1 cellular context compared by ENCODE assay signal in the genomic region with DNA sequence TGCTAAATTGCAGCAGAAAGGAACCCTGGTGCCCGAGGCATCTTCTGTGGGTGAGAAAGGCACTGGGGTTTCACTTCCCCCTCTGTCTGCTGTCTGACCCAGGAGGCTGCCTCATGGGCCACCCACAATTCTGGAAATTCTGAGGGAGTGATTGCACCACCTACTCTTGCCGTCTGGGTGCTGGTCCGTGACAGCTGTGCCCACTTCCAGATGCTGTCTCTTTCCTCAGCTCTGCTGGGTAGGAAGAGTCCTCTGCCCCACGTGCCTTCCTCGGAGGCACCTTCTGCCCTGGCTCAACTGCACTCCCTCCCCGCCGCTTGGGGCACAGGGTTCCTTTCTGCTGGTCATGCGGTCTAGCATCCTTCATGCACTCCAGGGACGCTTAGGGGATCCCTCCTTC.
TF ChIP-seq lines count a peak whose summit lies in the region.

No MANE protein-coding gene starts in this region.

TF ChIP-seq in IMR-90, 13 proteins besides CTCF, POLR2A, EP300 and RAD21 (continued from another document):
- TF ChIP-seq, protein P1, sequence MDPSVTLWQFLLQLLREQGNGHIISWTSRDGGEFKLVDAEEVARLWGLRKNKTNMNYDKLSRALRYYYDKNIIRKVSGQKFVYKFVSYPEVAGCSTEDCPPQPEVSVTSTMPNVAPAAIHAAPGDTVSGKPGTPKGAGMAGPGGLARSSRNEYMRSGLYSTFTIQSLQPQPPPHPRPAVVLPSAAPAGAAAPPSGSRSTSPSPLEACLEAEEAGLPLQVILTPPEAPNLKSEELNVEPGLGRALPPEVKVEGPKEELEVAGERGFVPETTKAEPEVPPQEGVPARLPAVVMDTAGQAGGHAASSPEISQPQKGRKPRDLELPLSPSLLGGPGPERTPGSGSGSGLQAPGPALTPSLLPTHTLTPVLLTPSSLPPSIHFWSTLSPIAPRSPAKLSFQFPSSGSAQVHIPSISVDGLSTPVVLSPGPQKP (IDR thresholded peaks at IDR 0.05; ENCODE audit: borderline replicate concordance, low read depth, low read length): no peak
- TF ChIP-seq MAFK (IDR thresholded peaks at IDR 0.05; ENCODE audit: low read depth, low read length) (no peak), MAZ (IDR thresholded peaks at IDR 0.05; ENCODE audit: borderline replicate concordance, low read depth, low read length) (no peak), BHLHE40 (IDR thresholded peaks at IDR 0.05; ENCODE audit: low read depth, low read length) (no peak), RCOR1 (IDR thresholded peaks at IDR 0.05; ENCODE audit: insufficient replicate concordance, low read length) (no peak), CHD1 (IDR thresholded peaks at IDR 0.05; ENCODE audit: low read depth, low read length) (no peak), MXI1 (IDR thresholded peaks at IDR 0.05; ENCODE audit: borderline replicate concordance, low read depth, low read length) (no peak)
